ENCODE assay signal across 9 cellular contexts in genomic region chr7:91852263-91852741, GRCh38. TPM values are rescaled to one million over a fixed set of nuclear protein-coding genes. Genes with fewer than 3 reads are reported as not detected.
DNase-seq lines count a peak whose midpoint lies in the region; ATAC-seq and TF ChIP-seq lines count a peak whose summit lies in the region.
"Had no signal": no experiment of that assay in that cellular context is flagged by ENCODE, and none has a peak within 500 bp of the region (broad histone marks: within the 10 kb centered on the region; RNA-seq: fewer than 3 reads in every experiment).

No MANE protein-coding gene starts in this region.

- H3K4me1 ChIP-seq in spleen: no peaks in the 10 kb centered on the region

- H3K4me3 ChIP-seq in spleen: no peak overlapping the region

- TF ChIP-seq POLR2A in spleen (IDR thresholded peaks at IDR 0.05): no peak

- peaks cover 18% of the 10 kb centered on the region for H3K4me1 Mint-ChIP-seq in CD14-positive monocyte
- H3K4me1 Mint-ChIP-seq in T-helper 17 cell: no peaks in the 10 kb centered on the region

- H3K4me3 Mint-ChIP-seq in CD14-positive monocyte: no peak overlapping the region
- H3K4me3 Mint-ChIP-seq in T-helper 17 cell: no peak overlapping the region
- H3K4me3 Mint-ChIP-seq: brain had no signal

- H3K27me3 ChIP-seq in spleen (replicated peaks in 1 of 7): no peaks in the 10 kb centered on the region

- H3K27ac Mint-ChIP-seq in CD14-positive monocyte (peak overlapping the region in 1 of 7 donors; percentile 15), T-helper 17 cell (no peak overlapping the region)
- H3K27ac Mint-ChIP-seq: brain had no signal

- intact Hi-C loops in CD14-positive monocyte (cut with micrococcal nuclease): no loop called here
- intact Hi-C loops in spleen (cut with DNase I; ENCODE audit: low total_unique reads): no loop called here
- intact Hi-C loops in Right ventricle myocardium superior (cut with DNase I): no loop called here

- TF ChIP-seq CTCF in CD14-positive monocyte (IDR thresholded peaks at IDR 0.05) (peak; percentile 47), spleen (IDR thresholded peaks at IDR 0.05 in 8 of 11, conservative IDR thresholded peaks at IDR 0.05 in 3 of 11) (no peak)

- H3K27ac ChIP-seq in spleen: no peak overlapping the region

- H3K9me3 ChIP-seq in spleen: peaks cover 0 to 29% (median 19%) of the 10 kb centered on the region in 8 donors
- no peaks in the 10 kb centered on the region for H3K9me3 ChIP-seq in T-helper 17 cell (ENCODE audit: control insufficient read depth, low read length, poor library complexity, severe bottlenecking)

- H3K36me3 ChIP-seq in spleen: peaks cover 0 to 4% (median 0%) of the 10 kb centered on the region in 6 donors

- DNase-seq in CD14-positive monocyte (ENCODE audit: low spot score) (no peak), NAMALWA (ENCODE audit: low spot score) (peak; percentile 62), NCI-H2081 (lab: John Stamatoyannopoulos, UW) (no peak), spleen (no peak), T-helper 17 cell (no peak), Right ventricle myocardium superior (no peak)

- ATAC-seq in GM21367 (IDR thresholded peaks at IDR 0.05; ENCODE audit: unreplicated experiment) (peak; percentile 66), esophagus mucosa (peak; percentile 91), T-helper 17 cell (no peak), Right ventricle myocardium superior (ENCODE audit: poor library complexity) (no peak)

- H3K27me3 Mint-ChIP-seq in CD14-positive monocyte (ENCODE audit: low read depth in 3 of 3) (peaks cover 0 to 1% (median 0%) of the 10 kb centered on the region in 3 donors), T-helper 17 cell (no peaks in the 10 kb centered on the region)
- H3K27me3 Mint-ChIP-seq: brain had no signal

- H3K36me3 Mint-ChIP-seq in CD14-positive monocyte: peaks cover 0 to 3% of the 10 kb centered on the region in 2 donors
- H3K36me3 Mint-ChIP-seq in T-helper 17 cell (ENCODE audit: low read depth): peaks cover 7% of the 10 kb centered on the region

- H3K9me3 Mint-ChIP-seq in CD14-positive monocyte: peaks cover 5 to 15% (median 9%) of the 10 kb centered on the region in 7 donors

RNA-seq across cellular contexts. Expression of gene MTERF1, which starts 28.2 kb away (rescaled TPM):
- polyA plus RNA-seq in CD14-positive monocyte (1 to 10 TPM; 4.0 to 4.6 TPM), spleen (10 to 100 TPM; 11.6 to 12.1 (median 11.7) TPM)
- total RNA-seq in esophagus mucosa (5.9 TPM), spleen (10 to 100 TPM; 13.0 to 20.1 (median 16.3) TPM), T-helper 17 cell (10 to 100 TPM; 15.4 to 20.3 TPM), Right ventricle myocardium superior (9.6 TPM)

Comparison
In these comparisons a context has a peak if more than half of its experiments do, and no peak if none do; other contexts are left out.
1. ATAC-seq: peak in GM21367 (single experiment) and esophagus mucosa (single experiment); none in T-helper 17 cell (single experiment) and Right ventricle myocardium superior (single experiment).